In the genomic region with DNA sequence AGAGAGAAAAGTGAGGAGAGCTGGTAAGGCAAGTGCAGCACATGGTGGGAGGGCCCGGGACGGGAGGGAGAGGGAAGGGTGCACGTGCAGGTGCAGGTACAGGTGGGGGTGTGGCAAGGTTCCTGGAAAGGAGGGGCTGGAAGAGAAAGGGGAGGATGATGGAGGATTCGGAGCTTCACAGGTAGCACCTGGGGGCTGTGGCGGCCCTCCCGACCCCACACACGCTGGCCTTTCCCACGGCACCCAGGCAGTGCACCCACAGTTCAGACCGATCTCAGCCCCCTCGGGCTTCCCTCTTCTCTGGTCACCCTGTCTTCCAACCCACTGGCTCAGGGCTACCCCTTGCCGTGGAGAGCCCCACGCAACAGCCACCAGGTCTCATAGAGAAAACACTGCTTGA, we compare ENCODE assay signal across 24 cellular contexts.
"Had no signal": no experiment of that assay in that cellular context is flagged by ENCODE, and none has a peak within 500 bp of the region (broad histone marks: within the 10 kb centered on the region; RNA-seq: fewer than 3 reads in every experiment).

No MANE protein-coding gene starts in this region.

- H3K27ac Mint-ChIP-seq: naive thymus-derived CD4-positive, alpha-beta T cell; nephron; stimulated activated naive CD8-positive, alpha-beta T cell treated with anti-CD3 and anti-CD28 coated beads, Interleukin-15, Interleukin-2, amounts not matched to agents 100 ng/mL and 50 ng/mL, for 24 hours had no signal

- DNase-seq: cortex of kidney; dorsolateral prefrontal cortex; effector CD4-positive, alpha-beta T cell; foreskin fibroblast; gastrocnemius medialis; head of caudate nucleus; mesendoderm; midbrain; naive thymus-derived CD4-positive, alpha-beta T cell; occipital lobe; ovary; retina; sigmoid colon; stimulated activated CD4-positive, alpha-beta T cell treated with anti-CD3 and anti-CD28 coated beads, Interleukin-2, amount 100 ng/mL, for 24 hours; stimulated activated CD4-positive, alpha-beta T cell treated with anti-CD3 and anti-CD28 coated beads, Interleukin-4, amount 100 ng/mL, for 24 hours; stimulated activated naive B cell treated with anti-CD40 and anti-IgM and Interleukin-4, amounts not matched to agents 10 μg/mL and 1 μg/mL and 100 μg/mL, for 72 hours had no signal

- H3K27me3 Mint-ChIP-seq: naive thymus-derived CD4-positive, alpha-beta T cell; stimulated activated naive CD8-positive, alpha-beta T cell treated with anti-CD3 and anti-CD28 coated beads, Interleukin-15, Interleukin-2, amounts not matched to agents 100 ng/mL and 50 ng/mL, for 24 hours had no signal

- H3K4me3 ChIP-seq: dorsolateral prefrontal cortex, gastrocnemius medialis, ovary, sigmoid colon, thoracic aorta, tibial nerve, upper lobe of left lung had no signal

- H3K9me3 Mint-ChIP-seq: naive thymus-derived CD4-positive, alpha-beta T cell; nephron; stimulated activated naive B cell treated with anti-CD40 and anti-IgM and Interleukin-4, amounts not matched to agents 10 μg/mL and 1 μg/mL and 100 μg/mL, for 72 hours; stimulated activated naive CD8-positive, alpha-beta T cell treated with anti-CD3 and anti-CD28 coated beads, Interleukin-15, Interleukin-2, amounts not matched to agents 100 ng/mL and 50 ng/mL, for 24 hours had no signal

- H3K4me3 Mint-ChIP-seq: nephron; stimulated activated naive B cell treated with anti-CD40 and anti-IgM and Interleukin-4, amounts not matched to agents 10 μg/mL and 1 μg/mL and 100 μg/mL, for 72 hours; stimulated activated naive CD8-positive, alpha-beta T cell treated with anti-CD3 and anti-CD28 coated beads, Interleukin-15, Interleukin-2, amounts not matched to agents 100 ng/mL and 50 ng/mL, for 24 hours had no signal

- H3K27ac ChIP-seq: dorsolateral prefrontal cortex, epithelial cell of prostate, gastrocnemius medialis, ovary, sigmoid colon, thoracic aorta, tibial nerve, upper lobe of left lung had no signal

- H3K9me3 ChIP-seq: gastrocnemius medialis, ovary, sigmoid colon, thoracic aorta, tibial nerve, upper lobe of left lung had no signal

- H3K36me3 ChIP-seq: gastrocnemius medialis, ovary, sigmoid colon, thoracic aorta, tibial nerve, upper lobe of left lung had no signal

- H3K36me3 Mint-ChIP-seq: naive thymus-derived CD4-positive, alpha-beta T cell had no signal

- H3K27me3 ChIP-seq: dorsolateral prefrontal cortex, gastrocnemius medialis, ovary, sigmoid colon, tibial nerve, upper lobe of left lung had no signal

- ATAC-seq: esophagus mucosa; gastrocnemius medialis; left lobe of liver; naive thymus-derived CD4-positive, alpha-beta T cell; stimulated activated naive B cell treated with anti-CD40 and anti-IgM and Interleukin-4, amounts not matched to agents 10 μg/mL and 1 μg/mL and 100 μg/mL, for 72 hours had no signal
